1 cellular context compared by ENCODE assay signal in genomic region chrX:49915352-49916222, GRCh38.
TF ChIP-seq lines count a peak whose summit lies in the region.

No MANE protein-coding gene starts in this region.

TF ChIP-seq in HEK293, 187 proteins besides CTCF, POLR2A, EP300 and RAD21 (continued from another document):
- TF ChIP-seq ZNF645 (tag by site-specific recombination; IDR thresholded peaks at IDR 0.05): no peak
- no peak for TF ChIP-seq ZNF701 (tag by site-specific recombination; IDR thresholded peaks at IDR 0.05)
- no peak for TF ChIP-seq ZSCAN23 (tag by site-specific recombination; IDR thresholded peaks at IDR 0.05)
- no peak for TF ChIP-seq ZNF776 (tag by site-specific recombination; IDR thresholded peaks at IDR 0.05; ENCODE audit: borderline replicate concordance)
- TF ChIP-seq HOXC10 (CRISPR knock-in tag; IDR thresholded peaks at IDR 0.05): no peak
